20 cellular contexts compared by ENCODE assay signal in genomic region chr3:52608337-52608736, GRCh38.
"Had no signal": no experiment of that assay in that cellular context is flagged by ENCODE, and none has a peak within 500 bp of the region (broad histone marks: within the 10 kb centered on the region; RNA-seq: fewer than 3 reads in every experiment).

No MANE protein-coding gene starts in this region.

- ATAC-seq: effector memory CD8-positive, alpha-beta T cell; gastrocnemius medialis; naive thymus-derived CD4-positive, alpha-beta T cell; stimulated activated naive B cell treated with anti-CD40 and anti-IgM and Interleukin-4, amounts not matched to agents 10 μg/mL and 1 μg/mL and 100 μg/mL, for 72 hours had no signal

- H3K27me3 ChIP-seq: esophagus muscularis mucosa, gastrocnemius medialis, heart right ventricle, sigmoid colon, stomach had no signal

- FAIRE-seq: colon had no signal

- DNase-seq: effector memory CD8-positive, alpha-beta T cell; gastrocnemius medialis; heart right ventricle; hypothalamus; islet precursor cell; mesendoderm; naive thymus-derived CD4-positive, alpha-beta T cell; nephron progenitor cell; sigmoid colon; stimulated activated CD4-positive, alpha-beta T cell treated with anti-CD3 and anti-CD28 coated beads, Interleukin-2, amount 100 ng/mL, for 24 hours; stimulated activated CD4-positive, alpha-beta T cell treated with anti-CD3 and anti-CD28 coated beads, Interleukin-4, amount 100 ng/mL, for 4 hours; stimulated activated naive B cell treated with anti-CD40 and anti-IgM and Interleukin-4, amounts not matched to agents 10 μg/mL and 1 μg/mL and 100 μg/mL, for 72 hours; stomach; substantia nigra; trophoblast cell had no signal

- H3K27ac ChIP-seq: epithelial cell of prostate, esophagus muscularis mucosa, sigmoid colon, skin epidermis, stomach, thoracic aorta had no signal

- H3K9me3 ChIP-seq: esophagus muscularis mucosa, gastrocnemius medialis, heart right ventricle, sigmoid colon, stomach, thoracic aorta had no signal

- H3K4me3 ChIP-seq: esophagus muscularis mucosa, gastrocnemius medialis, heart right ventricle, sigmoid colon, skin epidermis, stomach, thoracic aorta had no signal
